ENCODE assay signal across 8 cellular contexts in the genomic region with DNA sequence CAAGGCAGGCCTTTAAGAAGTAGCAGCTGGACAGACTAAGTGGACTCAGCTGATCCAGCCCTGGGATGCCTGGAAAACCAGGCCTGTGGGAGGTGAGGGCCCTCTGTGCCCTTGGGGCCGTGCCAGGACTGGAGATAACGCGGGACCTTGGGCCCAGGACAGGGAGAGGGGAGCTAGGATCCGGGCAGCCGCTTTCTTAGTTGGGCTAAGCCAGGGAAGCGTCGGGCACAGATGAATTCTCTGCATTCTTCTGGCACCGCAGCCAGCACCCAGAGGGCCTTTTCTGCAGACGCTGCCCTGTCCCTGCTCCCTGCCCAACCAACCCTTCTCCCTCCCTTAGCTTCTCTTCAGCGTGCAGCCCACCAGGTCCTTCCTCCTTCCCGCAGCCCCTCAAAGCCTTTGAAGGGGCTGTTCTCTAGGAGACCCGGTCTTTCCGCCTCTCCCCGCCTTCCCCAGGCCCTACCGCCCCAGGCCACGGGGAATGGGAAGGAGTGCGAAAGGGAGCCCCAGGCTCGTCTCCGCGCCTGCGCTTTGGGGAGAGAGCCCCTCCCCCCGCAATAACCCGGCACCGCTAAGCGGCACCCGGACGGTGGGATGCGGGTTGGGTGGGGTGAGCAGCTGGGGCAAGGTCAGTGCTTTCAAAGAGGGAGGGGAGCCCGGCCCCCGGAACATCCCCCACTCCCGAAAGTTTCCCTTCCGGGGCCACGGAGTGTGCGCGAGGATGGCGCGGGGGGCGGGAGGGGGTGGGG. TPM values are rescaled to one million over a fixed set of nuclear protein-coding genes. Genes with fewer than 3 reads are reported as not detected.
DNase-seq lines count a peak whose midpoint lies in the region; ATAC-seq, FAIRE-seq and TF ChIP-seq lines count a peak whose summit lies in the region.

No MANE protein-coding gene starts in this region.

- H3K9me3 ChIP-seq in HUES64 (ENCODE audit: insufficient read depth, low read depth, low read length): no peaks in the 10 kb centered on the region
- no peaks in the 10 kb centered on the region for H3K9me3 ChIP-seq in K562 (replicated peaks; ENCODE audit: control insufficient read depth, insufficient read depth, low read depth, low read length)

- POLR2A ChIA-PET in K562 (lab: Yijun Ruan, JAX): interaction anchor here (0.6 to 2.0 kb wide), 10 partner anchors 8 to 1179 kb away, joined by 3 to 14 read pairs (median 4); partner anchors contain the start of genes BCDIN3D and TMBIM6

- FAIRE-seq in K562 (lab: Jason Lieb, UNC): no peak

- in situ Hi-C loops in K562 (cut with MboI): no loop called here

- BruUV-seq in K562 (replicated peaks; lab: Mats Ljungman, UMichigan): no TSS peak

- H4K20me1 ChIP-seq in K562 (replicated peaks; ENCODE audit: control insufficient read depth, insufficient read depth, low read length): peaks cover 10% of the 10 kb centered on the region; the same call in 1 of the 2 replicates

- no peak for TF ChIP-seq CTCF in K562 (IDR thresholded peaks at IDR 0.05 in 2 of 3, conservative IDR thresholded peaks at IDR 0.05 in 1 of 3; ENCODE audit: insufficient read depth in 2 of 3, low read depth in 1 of 3, low read length in 3 of 3)

- H2AFZ ChIP-seq in K562 (ENCODE audit: low read depth, low read length): peak overlapping the region; percentile 82

- H3K79me2 ChIP-seq in K562 (ENCODE audit: control insufficient read depth, insufficient read depth, low read length): peaks cover 9% of the 10 kb centered on the region; the same call in 2 of the 3 replicates

- H3K9me1 ChIP-seq in K562 (ENCODE audit: control insufficient read depth, insufficient read depth, low read length): no peaks in the 10 kb centered on the region

- TF ChIP-seq RAD21 in K562 (CRISPR knock-in tag; conservative IDR thresholded peaks at IDR 0.05 in 1 of 2, IDR thresholded peaks at IDR 0.05 in 1 of 2): no peak

- TF ChIP-seq EP300 in K562 (IDR thresholded peaks at IDR 0.05; ENCODE audit: low read length): no peak

- no peaks in the 10 kb centered on the region for H3K27me3 ChIP-seq in HUES64 (ENCODE audit: insufficient read depth, low read length)
- no peaks in the 10 kb centered on the region for H3K27me3 ChIP-seq in K562 (ENCODE audit: control insufficient read depth in 2 of 2, insufficient read depth in 2 of 2, low read length in 2 of 2)
- no peaks in the 10 kb centered on the region for H3K27me3 ChIP-seq in rectal smooth muscle tissue (ENCODE audit: control insufficient read depth, insufficient read depth, low read length)

- peak overlapping the region; percentile 16 for H3K27ac ChIP-seq in HUES64 (ENCODE audit: low read depth, low read length)
- peak overlapping the region; percentile 42; the same call in 2 of the 3 replicates for H3K27ac ChIP-seq in K562 (ENCODE audit: extremely low read depth, low read depth, low read length)
- H3K27ac ChIP-seq in rectal smooth muscle tissue (ENCODE audit: low read depth, low read length): peak overlapping the region; percentile 92

- H3K4me1 ChIP-seq in HUES64 (ENCODE audit: insufficient read depth, low read length): peaks cover 31% of the 10 kb centered on the region
- peaks cover 22 to 35% of the 10 kb centered on the region in 2 experiments for H3K4me1 ChIP-seq in K562 (replicated peaks in 1 of 2; ENCODE audit: control insufficient read depth in 2 of 2, insufficient read depth in 2 of 2, low read length in 2 of 2)
- peaks cover 13% of the 10 kb centered on the region for H3K4me1 ChIP-seq in rectal smooth muscle tissue (ENCODE audit: control insufficient read depth, insufficient read depth, low read length)

- peak overlapping the region; percentile 91 for H3K4me3 ChIP-seq in HUES64 (ENCODE audit: low read length)
- peak overlapping the region; percentile 85 for H3K4me3 ChIP-seq in K562
- H3K4me3 ChIP-seq in rectal smooth muscle tissue (ENCODE audit: low read length): peak overlapping the region; percentile 78

- WGBS in HUES64: 2% methylated on average over 28 of the region's 38 CpGs
- WGBS in K562 (ENCODE audit: insufficient coverage, low coverage, missing lambda C conversion rate): 9% methylated on average over 15 of the region's 38 CpGs

- H3K9ac ChIP-seq in HUES64 (ENCODE audit: low read depth, low read length): peak overlapping the region; percentile 83
- H3K9ac ChIP-seq in K562 (ENCODE audit: insufficient read depth in 1 of 2, low read depth in 2 of 2, low read length in 2 of 2): peak overlapping the region; percentile 67 to 89
- H3K9ac ChIP-seq in rectal smooth muscle tissue (ENCODE audit: low read length): peak overlapping the region; percentile 33

- H3K36me3 ChIP-seq in HUES64 (ENCODE audit: insufficient read depth, low read length) (0 out of 2 replicates have a peak, but pooled peaks cover 3% of the 10 kb centered on the region), K562 (ENCODE audit: control insufficient read depth, insufficient read depth, low read length) (no peaks in the 10 kb centered on the region), rectal smooth muscle tissue (ENCODE audit: control insufficient read depth, insufficient read depth, low read length) (no peaks in the 10 kb centered on the region)

- TF ChIP-seq POLR2A in K562 (conservative IDR thresholded peaks at IDR 0.05) (no peak), GM18505 (IDR thresholded peaks at IDR 0.05; ENCODE audit: borderline replicate concordance, extremely low read depth, insufficient read depth, insufficient read length) (no peak)

- CTCF ChIA-PET in K562 (lab: Yijun Ruan, JAX; ENCODE audit: low intra/inter-chr PET ratio): no interaction called here

- peak overlapping the region; percentile 90 for H3K4me2 ChIP-seq in K562 (ENCODE audit: insufficient read depth, low read length)

- intact Hi-C loops in K562 (cut with micrococcal nuclease): loop anchor here (1.0 kb wide), 1 partner anchor 85 kb away; no protein-coding TSS in a partner anchor

- DNase-seq in NCI-H446 (lab: John Stamatoyannopoulos, UW): peak; percentile 27 to 57
- DNase-seq in NCI-H446 treated with DMSO at 0.1 percent for 48 hours (lab: John Stamatoyannopoulos, UW): no peak
- peak; percentile 66 for DNase-seq in SW480 (ENCODE audit: low spot score)
- DNase-seq in K562 (ENCODE audit: extremely low read depth in 1 of 4, low spot score in 3 of 4): peak; percentile 80 to 90 (median 86)
- DNase-seq in hypothalamus (lab: John Stamatoyannopoulos, UW): peak in 45 of 51 donors; percentile 29 to 86 (median 59)

- ATAC-seq in K562: peak; percentile 75
- no peak for ATAC-seq in GM18505 (IDR thresholded peaks at IDR 0.05; ENCODE audit: unreplicated experiment)

RNA-seq across cellular contexts. Expression of gene NCKAP5L, which starts 0.7 kb away (rescaled TPM):
- polyA plus RNA-seq in HUES64 (2013, experiment 1 of 2): 17.9 TPM
- polyA plus RNA-seq in HUES64 (2013, experiment 2 of 2): 19.1 TPM
- total RNA-seq in K562 (2011; cell fraction: chromatin; rRNA removed; ENCODE audit: low replicate concordance): 15.1 and 38.6 TPM in 2 replicates
- 21.6 and 25.2 TPM in 2 replicates for total RNA-seq in K562 (2011; cell fraction: nucleolus; rRNA removed)
- 21.0 and 24.7 TPM in 2 replicates for total RNA-seq in K562 (2011; cell fraction: nucleoplasm; rRNA removed)
- total RNA-seq in K562 (2014; rRNA removed): 7.3 and 9.4 TPM in 2 replicates
- total RNA-seq in K562 (2014; rRNA removed; fragmentation: Illumina TruSeq; extraction: Trizol): 1.4 and 2.1 TPM in 2 replicates
- 4.7 and 4.9 TPM in 2 replicates for total RNA-seq in K562 (2015; rRNA removed; fragmentation: Illumina TruSeq; extraction: Trizol)
- total RNA-seq in K562 (2021): 13.4 and 14.4 TPM in 2 replicates
- polyA plus RNA-seq in K562 (2011; rRNA removed): 1.7 and 3.6 TPM in 2 replicates
- polyA plus RNA-seq in K562 (2011; cell fraction: cytosol; rRNA removed): 2.0 and 3.8 TPM in 2 replicates
- 7.3 and 13.2 TPM in 2 replicates for polyA plus RNA-seq in K562 (2011; cell fraction: nucleus; rRNA removed)
- polyA plus RNA-seq in K562 (2012): 6.2 and 8.4 TPM in 2 replicates
- 3.7 and 7.7 TPM in 2 replicates for polyA plus RNA-seq in K562 (2014; fragmentation: Illumina TruSeq; extraction: Trizol)
- under 1 TPM; 0.01 to 0.04 TPM for polyA plus RNA-seq in K562 (2014; fragmentation: Nextera tagmentation; extraction: Ambion mirVana)
- 4.8 and 6.3 TPM in 2 replicates for polyA plus RNA-seq in K562 (2014; rRNA removed)
- polyA minus RNA-seq in K562 (2011; rRNA and poly(A)+ RNA removed): 5.1 and 5.7 TPM in 2 replicates
- 5.6 and 7.4 TPM in 2 replicates for polyA minus RNA-seq in K562 (2011; cell fraction: cytosol; rRNA and poly(A)+ RNA removed)
- 8.1 and 10.1 TPM in 2 replicates for polyA minus RNA-seq in K562 (2011; cell fraction: nucleus; rRNA and poly(A)+ RNA removed)

RNA-seq across cellular contexts. Expression of gene BCDIN3D, which starts 15.4 kb away (rescaled TPM):
- polyA plus RNA-seq in HUES64 (2013, experiment 1 of 2): 2.4 TPM
- polyA plus RNA-seq in HUES64 (2013, experiment 2 of 2): 1.8 TPM
- total RNA-seq in K562 (2011; cell fraction: chromatin; rRNA removed; ENCODE audit: low replicate concordance): 6.1 and 8.1 TPM in 2 replicates
- 10.5 and 11.7 TPM in 2 replicates for total RNA-seq in K562 (2011; cell fraction: nucleolus; rRNA removed)
- 9.2 and 11.8 TPM in 2 replicates for total RNA-seq in K562 (2011; cell fraction: nucleoplasm; rRNA removed)
- total RNA-seq in K562 (2014; rRNA removed) (3.7 and 4.3 TPM in 2 replicates), K562 (2014; rRNA removed; fragmentation: Illumina TruSeq; extraction: Trizol) (4.4 and 4.6 TPM in 2 replicates), K562 (2015; rRNA removed; fragmentation: Illumina TruSeq; extraction: Trizol) (4.9 TPM in 2 replicates), K562 (2021) (5.1 and 5.6 TPM in 2 replicates)
- polyA plus RNA-seq in K562 (2011; rRNA removed) (3.7 and 5.6 TPM in 2 replicates), K562 (2014; fragmentation: Illumina TruSeq; extraction: Trizol) (5.1 and 5.9 TPM in 2 replicates), K562 (2014; fragmentation: Nextera tagmentation; extraction: Ambion mirVana) (1 to 10 TPM; 6.3 to 6.9 TPM), K562 (2014; rRNA removed) (5.2 and 5.8 TPM in 2 replicates)
- polyA plus RNA-seq in K562 (2011; cell fraction: cytosol; rRNA removed): 3.5 and 4.3 TPM in 2 replicates
- 2.3 and 3.5 TPM in 2 replicates for polyA plus RNA-seq in K562 (2011; cell fraction: nucleus; rRNA removed)
- 4.0 and 5.4 TPM in 2 replicates for polyA plus RNA-seq in K562 (2012)
- 4.7 and 5.3 TPM in 2 replicates for polyA minus RNA-seq in K562 (2011; rRNA and poly(A)+ RNA removed)
- 1.1 and 1.9 TPM in 2 replicates for polyA minus RNA-seq in K562 (2011; cell fraction: cytosol; rRNA and poly(A)+ RNA removed)
- polyA minus RNA-seq in K562 (2011; cell fraction: nucleus; rRNA and poly(A)+ RNA removed): 2.7 and 4.7 TPM in 2 replicates

Comparison
In these comparisons a context has a peak if more than half of its experiments do, and no peak if none do; other contexts are left out.
1. H3K27ac ChIP-seq: peak in every context shown above with its lines; median percentile 92 in rectal smooth muscle tissue; 42 in K562; 16 in HUES64.
2. H3K9ac ChIP-seq: peak in every context shown above with its lines; median percentile 83 in HUES64; 78 in K562; 33 in rectal smooth muscle tissue.